1 cellular context compared by ENCODE assay signal in genomic region chr19:903266-903797, GRCh38.
TF ChIP-seq lines count a peak whose summit lies in the region.

No MANE protein-coding gene starts in this region.

TF ChIP-seq in HEK293, 187 proteins besides CTCF, POLR2A, EP300 and RAD21 (continued from another document and continues in another):
- TF ChIP-seq ZSCAN4 (tag by site-specific recombination; IDR thresholded peaks at IDR 0.05) (no peak), ZNF629 (tag by site-specific recombination; IDR thresholded peaks at IDR 0.05) (no peak), ZNF157 (tag by site-specific recombination; IDR thresholded peaks at IDR 0.05) (no peak), ZNF777 (tag by site-specific recombination; IDR thresholded peaks at IDR 0.05; ENCODE audit: borderline replicate concordance) (no peak), ZNF571 (tag by site-specific recombination; IDR thresholded peaks at IDR 0.05) (no peak), AEBP2 (tag by site-specific recombination; IDR thresholded peaks at IDR 0.05; ENCODE audit: borderline replicate concordance) (no peak), ZNF155 (tag by site-specific recombination; IDR thresholded peaks at IDR 0.05) (no peak), HOXA7 (CRISPR knock-in tag; IDR thresholded peaks at IDR 0.05; ENCODE audit: borderline replicate concordance) (no peak), ZNF23 (tag by site-specific recombination; IDR thresholded peaks at IDR 0.05; ENCODE audit: borderline replicate concordance) (no peak), ZNF530 (tag by site-specific recombination; IDR thresholded peaks at IDR 0.05; ENCODE audit: low read depth) (no peak), ZNF639 (tag by site-specific recombination; IDR thresholded peaks at IDR 0.05) (no peak), ZNF140 (tag by site-specific recombination; IDR thresholded peaks at IDR 0.05) (no peak), ZNF555 (tag by site-specific recombination; conservative IDR thresholded peaks at IDR 0.05) (no peak), KLF1 (tag by site-specific recombination; IDR thresholded peaks at IDR 0.05) (peak; percentile 93), GFI1B (tag by site-specific recombination; IDR thresholded peaks at IDR 0.05) (no peak), ZNF211 (tag by site-specific recombination; IDR thresholded peaks at IDR 0.05; ENCODE audit: low read depth) (no peak), ZNF621 (tag by site-specific recombination; IDR thresholded peaks at IDR 0.05) (no peak), PATZ1 (tag by site-specific recombination; IDR thresholded peaks at IDR 0.05) (peak; percentile 83), SCRT1 (tag by site-specific recombination; IDR thresholded peaks at IDR 0.05; ENCODE audit: borderline replicate concordance) (no peak), ZNF837 (tag by site-specific recombination; IDR thresholded peaks at IDR 0.05) (no peak), FEZF1 (tag by site-specific recombination; IDR thresholded peaks at IDR 0.05) (no peak), ZNF830 (tag by site-specific recombination; IDR thresholded peaks at IDR 0.05; ENCODE audit: low read depth) (no peak), ZBTB7A (tag by site-specific recombination; IDR thresholded peaks at IDR 0.05; ENCODE audit: low read depth) (no peak), SP3 (tag by site-specific recombination; IDR thresholded peaks at IDR 0.05) (no peak), ZNF501 (tag by site-specific recombination; IDR thresholded peaks at IDR 0.05) (no peak), ZNF184 (tag by site-specific recombination; IDR thresholded peaks at IDR 0.05) (no peak), ZEB2 (tag by site-specific recombination; IDR thresholded peaks at IDR 0.05) (no peak), ZNF544 (tag by site-specific recombination; IDR thresholded peaks at IDR 0.05) (no peak), ZSCAN18 (tag by site-specific recombination; IDR thresholded peaks at IDR 0.05) (no peak), KLF10 (tag by site-specific recombination; IDR thresholded peaks at IDR 0.05) (no peak), ZNF133 (tag by site-specific recombination; IDR thresholded peaks at IDR 0.05) (no peak), MEIS1 (CRISPR knock-in tag; IDR thresholded peaks at IDR 0.05; ENCODE audit: borderline replicate concordance) (no peak), ZNF112 (tag by site-specific recombination; IDR thresholded peaks at IDR 0.05) (no peak), SCRT2 (tag by site-specific recombination; IDR thresholded peaks at IDR 0.05) (no peak), ZNF626 (tag by site-specific recombination; IDR thresholded peaks at IDR 0.05) (no peak), ZNF302 (tag by site-specific recombination; IDR thresholded peaks at IDR 0.05; ENCODE audit: low read depth) (no peak), ZNF701 (tag by site-specific recombination; IDR thresholded peaks at IDR 0.05) (no peak)
- TF ChIP-seq, protein P1, sequence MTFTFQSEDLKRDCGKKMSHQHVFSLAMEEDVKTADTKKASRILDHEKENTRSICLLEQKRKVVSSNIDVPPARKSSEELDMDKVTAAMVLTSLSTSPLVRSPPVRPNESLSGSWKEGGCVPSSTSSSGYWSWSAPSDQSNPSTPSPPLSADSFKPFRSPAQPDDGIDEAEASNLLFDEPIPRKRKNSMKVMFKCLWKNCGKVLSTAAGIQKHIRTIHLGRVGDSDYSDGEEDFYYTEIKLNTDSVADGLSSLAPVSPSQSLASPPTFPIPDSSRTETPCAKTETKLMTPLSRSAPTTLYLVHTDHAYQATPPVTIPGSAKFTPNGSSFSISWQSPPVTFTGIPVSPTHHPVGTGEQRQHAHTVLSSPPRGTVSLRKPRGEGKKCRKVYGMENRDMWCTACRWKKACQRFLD (tag by site-specific recombination; IDR thresholded peaks at IDR 0.05), result no peak
- TF ChIP-seq, protein P2, sequence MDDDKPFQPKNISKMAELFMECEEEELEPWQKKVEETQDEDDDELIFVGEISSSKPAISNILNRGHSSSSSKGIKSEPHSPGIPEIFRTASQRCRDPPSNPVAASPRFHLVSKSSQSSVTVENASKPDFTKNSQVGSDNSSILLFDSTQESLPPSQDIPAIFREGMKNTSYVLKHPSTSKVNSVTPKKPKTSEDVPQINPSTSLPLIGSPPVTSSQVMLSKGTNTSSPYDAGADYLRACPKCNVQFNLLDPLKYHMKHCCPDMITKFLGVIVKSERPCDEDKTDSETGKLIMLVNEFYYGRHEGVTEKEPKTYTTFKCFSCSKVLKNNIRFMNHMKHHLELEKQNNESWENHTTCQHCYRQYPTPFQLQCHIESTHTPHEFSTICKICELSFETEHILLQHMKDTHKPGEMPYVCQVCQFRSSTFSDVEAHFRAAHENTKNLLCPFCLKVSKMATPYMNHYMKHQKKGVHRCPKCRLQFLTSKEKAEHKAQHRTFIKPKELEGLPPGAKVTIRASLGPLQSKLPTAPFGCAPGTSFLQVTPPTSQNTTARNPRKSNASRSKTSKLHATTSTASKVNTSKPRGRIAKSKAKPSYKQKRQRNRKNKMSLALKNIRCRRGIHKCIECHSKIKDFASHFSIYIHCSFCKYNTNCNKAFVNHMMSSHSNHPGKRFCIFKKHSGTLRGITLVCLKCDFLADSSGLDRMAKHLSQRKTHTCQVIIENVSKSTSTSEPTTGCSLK (tag by site-specific recombination; IDR thresholded peaks at IDR 0.05), result no peak
- TF ChIP-seq, protein P3, sequence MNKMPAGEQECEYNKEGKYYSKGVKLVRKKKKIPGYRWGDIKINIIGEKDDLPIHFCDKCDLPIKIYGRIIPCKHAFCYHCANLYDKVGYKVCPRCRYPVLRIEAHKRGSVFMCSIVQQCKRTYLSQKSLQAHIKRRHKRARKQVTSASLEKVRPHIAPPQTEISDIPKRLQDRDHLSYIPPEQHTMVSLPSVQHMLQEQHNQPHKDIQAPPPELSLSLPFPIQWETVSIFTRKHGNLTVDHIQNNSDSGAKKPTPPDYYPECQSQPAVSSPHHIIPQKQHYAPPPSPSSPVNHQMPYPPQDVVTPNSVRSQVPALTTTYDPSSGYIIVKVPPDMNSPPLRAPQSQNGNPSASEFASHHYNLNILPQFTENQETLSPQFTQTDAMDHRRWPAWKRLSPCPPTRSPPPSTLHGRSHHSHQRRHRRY (tag by site-specific recombination; IDR thresholded peaks at IDR 0.05), result no peak
- TF ChIP-seq, protein P4, sequence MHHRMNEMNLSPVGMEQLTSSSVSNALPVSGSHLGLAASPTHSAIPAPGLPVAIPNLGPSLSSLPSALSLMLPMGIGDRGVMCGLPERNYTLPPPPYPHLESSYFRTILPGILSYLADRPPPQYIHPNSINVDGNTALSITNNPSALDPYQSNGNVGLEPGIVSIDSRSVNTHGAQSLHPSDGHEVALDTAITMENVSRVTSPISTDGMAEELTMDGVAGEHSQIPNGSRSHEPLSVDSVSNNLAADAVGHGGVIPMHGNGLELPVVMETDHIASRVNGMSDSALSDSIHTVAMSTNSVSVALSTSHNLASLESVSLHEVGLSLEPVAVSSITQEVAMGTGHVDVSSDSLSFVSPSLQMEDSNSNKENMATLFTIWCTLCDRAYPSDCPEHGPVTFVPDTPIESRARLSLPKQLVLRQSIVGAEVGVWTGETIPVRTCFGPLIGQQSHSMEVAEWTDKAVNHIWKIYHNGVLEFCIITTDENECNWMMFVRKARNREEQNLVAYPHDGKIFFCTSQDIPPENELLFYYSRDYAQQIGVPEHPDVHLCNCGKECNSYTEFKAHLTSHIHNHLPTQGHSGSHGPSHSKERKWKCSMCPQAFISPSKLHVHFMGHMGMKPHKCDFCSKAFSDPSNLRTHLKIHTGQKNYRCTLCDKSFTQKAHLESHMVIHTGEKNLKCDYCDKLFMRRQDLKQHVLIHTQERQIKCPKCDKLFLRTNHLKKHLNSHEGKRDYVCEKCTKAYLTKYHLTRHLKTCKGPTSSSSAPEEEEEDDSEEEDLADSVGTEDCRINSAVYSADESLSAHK (tag by site-specific recombination; IDR thresholded peaks at IDR 0.05), result no peak
- TF ChIP-seq, protein P5, sequence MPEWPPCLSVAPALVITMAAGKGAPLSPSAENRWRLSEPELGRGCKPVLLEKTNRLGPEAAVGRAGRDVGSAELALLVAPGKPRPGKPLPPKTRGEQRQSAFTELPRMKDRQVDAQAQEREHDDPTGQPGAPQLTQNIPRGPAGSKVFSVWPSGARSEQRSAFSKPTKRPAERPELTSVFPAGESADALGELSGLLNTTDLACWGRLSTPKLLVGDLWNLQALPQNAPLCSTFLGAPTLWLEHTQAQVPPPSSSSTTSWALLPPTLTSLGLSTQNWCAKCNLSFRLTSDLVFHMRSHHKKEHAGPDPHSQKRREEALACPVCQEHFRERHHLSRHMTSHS (tag by site-specific recombination; IDR thresholded peaks at IDR 0.05), result no peak
- TF ChIP-seq, protein P6, sequence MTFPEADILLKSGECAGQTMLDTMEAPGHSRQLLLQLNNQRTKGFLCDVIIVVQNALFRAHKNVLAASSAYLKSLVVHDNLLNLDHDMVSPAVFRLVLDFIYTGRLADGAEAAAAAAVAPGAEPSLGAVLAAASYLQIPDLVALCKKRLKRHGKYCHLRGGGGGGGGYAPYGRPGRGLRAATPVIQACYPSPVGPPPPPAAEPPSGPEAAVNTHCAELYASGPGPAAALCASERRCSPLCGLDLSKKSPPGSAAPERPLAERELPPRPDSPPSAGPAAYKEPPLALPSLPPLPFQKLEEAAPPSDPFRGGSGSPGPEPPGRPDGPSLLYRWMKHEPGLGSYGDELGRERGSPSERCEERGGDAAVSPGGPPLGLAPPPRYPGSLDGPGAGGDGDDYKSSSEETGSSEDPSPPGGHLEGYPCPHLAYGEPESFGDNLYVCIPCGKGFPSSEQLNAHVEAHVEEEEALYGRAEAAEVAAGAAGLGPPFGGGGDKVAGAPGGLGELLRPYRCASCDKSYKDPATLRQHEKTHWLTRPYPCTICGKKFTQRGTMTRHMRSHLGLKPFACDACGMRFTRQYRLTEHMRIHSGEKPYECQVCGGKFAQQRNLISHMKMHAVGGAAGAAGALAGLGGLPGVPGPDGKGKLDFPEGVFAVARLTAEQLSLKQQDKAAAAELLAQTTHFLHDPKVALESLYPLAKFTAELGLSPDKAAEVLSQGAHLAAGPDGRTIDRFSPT (tag by site-specific recombination; IDR thresholded peaks at IDR 0.05), result no peak
